ENCODE assay signal across 19 cellular contexts in genomic region chr9:137719194-137719593, GRCh38.
DNase-seq lines count a peak whose midpoint lies in the region; ATAC-seq and TF ChIP-seq lines count a peak whose summit lies in the region.
"Had no signal": no experiment of that assay in that cellular context is flagged by ENCODE, and none has a peak within 500 bp of the region (broad histone marks: within the 10 kb centered on the region; RNA-seq: fewer than 3 reads in every experiment).

No MANE protein-coding gene starts in this region.

- H3K4me3 Mint-ChIP-seq in MCF 10A (ENCODE audit: unreplicated experiment), result no peak overlapping the region
- H3K4me3 Mint-ChIP-seq in T-helper 17 cell, result no peak overlapping the region
- H3K4me3 Mint-ChIP-seq: CD4-positive, alpha-beta T cell; HFFc6 had no signal

- intact Hi-C loops in MCF 10A (cut with micrococcal nuclease) (no loop called here), breast epithelium (cut with DNase I; ENCODE audit: low total_unique reads) (no loop called here), sciatic nerve (cut with DNase I) (no loop called here), right lobe of liver (cut with DNase I) (no loop called here)

- H3K27me3 ChIP-seq in breast epithelium (no peaks in the 10 kb centered on the region), right lobe of liver (no peaks in the 10 kb centered on the region)
- H3K27me3 ChIP-seq: SJSA1 had no signal

- H3K27me3 Mint-ChIP-seq in MCF 10A (ENCODE audit: insufficient read depth, unreplicated experiment), result no peaks in the 10 kb centered on the region
- no peaks in the 10 kb centered on the region for H3K27me3 Mint-ChIP-seq in T-helper 17 cell
- H3K27me3 Mint-ChIP-seq: CD4-positive, alpha-beta T cell had no signal

- TF ChIP-seq CTCF in MCF 10A (IDR thresholded peaks at IDR 0.05; ENCODE audit: unreplicated experiment) (no peak), breast epithelium (IDR thresholded peaks at IDR 0.05) (no peak), right lobe of liver (IDR thresholded peaks at IDR 0.05) (no peak)

- H3K4me3 ChIP-seq in breast epithelium, result no peak overlapping the region
- no peak overlapping the region for H3K4me3 ChIP-seq in right lobe of liver
- H3K4me3 ChIP-seq: A549, PC-9, SJSA1 had no signal

- H3K36me3 ChIP-seq in breast epithelium (peaks cover 4% of the 10 kb centered on the region), right lobe of liver (peaks cover 0 to 27% (median 3%) of the 10 kb centered on the region in 4 donors)

- no TSS peak for BruUV-seq in MCF 10A (replicated peaks; lab: Mats Ljungman, UMichigan)

- H3K27ac ChIP-seq in breast epithelium (no peak overlapping the region), right lobe of liver (no peak overlapping the region)
- H3K27ac ChIP-seq: A549, HL-60, KMS-11, PC-9, SJSA1 had no signal

- POLR2A ChIA-PET in MCF 10A (lab: Yijun Ruan, JAX), result interaction anchor here (1.1 to 1.8 kb wide), 3 partner anchors 9 to 16 kb away, joined by 3 to 8 read pairs (median 4); no protein-coding TSS in a partner anchor

- H3K9me3 ChIP-seq in breast epithelium (peaks cover 0 to 4% of the 10 kb centered on the region in 2 donors), T-helper 17 cell (ENCODE audit: control insufficient read depth, low read length, poor library complexity, severe bottlenecking) (no peaks in the 10 kb centered on the region), right lobe of liver (no peaks in the 10 kb centered on the region)
- H3K9me3 ChIP-seq: SJSA1 had no signal

- CTCF ChIA-PET in MCF 10A (lab: Yijun Ruan, JAX), result interaction anchor here (0.6 kb wide), 1 partner anchor 399 kb away, joined by 3 read pairs; no protein-coding TSS in a partner anchor

- H3K9me3 Mint-ChIP-seq in MCF 10A (ENCODE audit: unreplicated experiment), result peaks cover 7% of the 10 kb centered on the region

- DNase-seq in MCF 10A (ENCODE audit: unreplicated experiment) (no peak), breast epithelium (ENCODE audit: low spot score in 2 of 2) (no peak), T-helper 17 cell (no peak), mesenteric fat pad (ENCODE audit: low spot score) (peak; percentile 78), sciatic nerve (ENCODE audit: low spot score) (peak; percentile 44), right lobe of liver (no peak), NCI-H187 (lab: John Stamatoyannopoulos, UW) (no peak)
- DNase-seq: CD4-positive, alpha-beta T cell; HFFc6; NCI-H1436; NCI-H2029; NCI-H345; NCI-H526; PC-9 had no signal

- TF ChIP-seq POLR2A in breast epithelium (IDR thresholded peaks at IDR 0.05) (no peak), right lobe of liver (IDR thresholded peaks at IDR 0.05) (no peak)

- H3K27ac Mint-ChIP-seq in MCF 10A (ENCODE audit: low read depth, unreplicated experiment), result peak overlapping the region; percentile 31
- H3K27ac Mint-ChIP-seq in T-helper 17 cell, result peak overlapping the region; percentile 0
- H3K27ac Mint-ChIP-seq: HFFc6 had no signal

- ATAC-seq in T-helper 17 cell (no peak), sciatic nerve (no peak), right lobe of liver (no peak), GM21825 (IDR thresholded peaks at IDR 0.05; ENCODE audit: unreplicated experiment) (no peak)
- ATAC-seq: A549 had no signal

- 85% methylated on average over 3 of the region's 9 CpGs for WGBS in right lobe of liver (ENCODE audit: insufficient coverage, low coverage, low lambda C conversion rate, missing lambda C conversion rate)

- H3K4me1 ChIP-seq in breast epithelium (no peaks in the 10 kb centered on the region), right lobe of liver (no peaks in the 10 kb centered on the region)
- H3K4me1 ChIP-seq: A549, SJSA1 had no signal

- peaks cover 11% of the 10 kb centered on the region for H3K4me1 Mint-ChIP-seq in MCF 10A (ENCODE audit: insufficient read depth, unreplicated experiment)
- peaks cover 24% of the 10 kb centered on the region for H3K4me1 Mint-ChIP-seq in T-helper 17 cell

- H3K36me3 Mint-ChIP-seq in MCF 10A (ENCODE audit: insufficient read depth, unreplicated experiment) (peaks cover 59% of the 10 kb centered on the region), T-helper 17 cell (ENCODE audit: low read depth) (peaks cover 2% of the 10 kb centered on the region)

Comparison
In these comparisons a context has a peak if more than half of its experiments do, and no peak if none do; other contexts are left out.
1. DNase-seq: peak in mesenteric fat pad (single experiment) and sciatic nerve (single experiment); none in MCF 10A (single experiment), breast epithelium (0 of 2), T-helper 17 cell (0 of 3), right lobe of liver (0 of 3) and NCI-H187 (0 of 2).